8 cellular contexts compared by ENCODE assay signal in the genomic region with DNA sequence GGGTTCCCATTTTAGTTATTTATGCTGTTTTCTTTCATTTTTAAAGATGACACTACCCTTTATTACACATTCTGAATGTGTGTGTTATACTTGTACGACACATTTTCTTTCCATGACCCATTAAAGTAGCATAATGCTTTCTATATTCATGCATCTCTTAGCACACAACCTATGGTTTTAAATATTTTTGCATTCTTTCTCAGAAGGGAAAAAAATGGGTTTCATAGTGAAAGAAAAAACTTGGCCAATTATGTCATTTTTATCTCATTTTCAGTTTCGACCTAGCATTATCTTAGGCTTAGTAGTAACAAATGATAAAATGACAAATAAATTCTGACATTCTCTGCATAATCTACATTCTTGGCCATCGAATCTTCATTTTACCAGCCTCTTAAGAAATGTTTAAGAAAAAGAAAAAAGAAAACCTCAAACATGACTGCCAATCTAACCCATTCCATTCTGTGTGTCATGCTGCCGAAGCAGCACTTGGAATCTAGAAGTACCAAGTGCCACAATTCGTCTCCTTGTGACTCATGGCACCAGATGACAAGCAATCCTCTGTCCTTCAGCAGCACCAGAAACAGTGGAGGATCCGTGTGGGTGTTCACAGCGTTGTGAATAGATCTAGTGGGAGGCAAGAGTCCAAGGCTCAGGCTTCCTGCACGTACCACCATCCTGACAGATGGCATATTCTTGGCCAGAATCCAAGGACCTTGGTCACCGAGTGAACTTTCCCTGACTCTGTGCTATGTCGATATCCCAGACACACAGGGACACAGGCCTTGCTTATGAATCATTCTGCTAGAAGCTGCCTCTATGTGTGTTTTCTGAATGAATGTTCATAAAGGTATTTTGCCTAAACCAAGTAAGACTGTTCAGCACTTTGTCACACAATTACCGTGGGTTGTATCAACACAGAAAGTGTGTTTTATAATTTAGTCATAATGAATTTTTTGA.
DNase-seq lines count a peak whose midpoint lies in the region; ATAC-seq and TF ChIP-seq lines count a peak whose summit lies in the region.

No MANE protein-coding gene starts in this region.

- no peak for TF ChIP-seq POLR2A in esophagus muscularis mucosa (IDR thresholded peaks at IDR 0.05; ENCODE audit: low read depth)

- H3K4me1 ChIP-seq in A673 (ENCODE audit: insufficient read depth, low read length, poor library complexity, severe bottlenecking), result no peaks in the 10 kb centered on the region
- peaks cover 6 to 16% (median 10%) of the 10 kb centered on the region in 4 donors for H3K4me1 ChIP-seq in esophagus muscularis mucosa

- TF ChIP-seq CTCF in A673 (conservative IDR thresholded peaks at IDR 0.05; ENCODE audit: low read depth, low read length), result no peak
- TF ChIP-seq CTCF in fibroblast of villous mesenchyme (IDR thresholded peaks at IDR 0.05; ENCODE audit: insufficient read depth, low read depth, low read length), result no peak
- TF ChIP-seq CTCF in esophagus muscularis mucosa (IDR thresholded peaks at IDR 0.05), result no peak

- H3K27me3 ChIP-seq in A673 (replicated peaks; ENCODE audit: insufficient read depth, low read depth, low read length, poor library complexity) (no peaks in the 10 kb centered on the region), esophagus muscularis mucosa (no peaks in the 10 kb centered on the region)

- H3K36me3 ChIP-seq in A673 (ENCODE audit: insufficient read depth, low read length, poor library complexity, severe bottlenecking) (no peaks in the 10 kb centered on the region), esophagus muscularis mucosa (no peaks in the 10 kb centered on the region)

- ATAC-seq in GM18909 (IDR thresholded peaks at IDR 0.05; ENCODE audit: poor library complexity, unreplicated experiment) (peak; percentile 75), HG03097 (IDR thresholded peaks at IDR 0.05; ENCODE audit: low FRiP score, unreplicated experiment) (peak; percentile 55)

- H3K9me3 ChIP-seq in A673 (ENCODE audit: low read depth, low read length, poor library complexity, severe bottlenecking) (no peaks in the 10 kb centered on the region), esophagus muscularis mucosa (no peaks in the 10 kb centered on the region)

- intact Hi-C loops in A673 (cut with micrococcal nuclease; ENCODE audit: unreplicated experiment), result no loop called here
- intact Hi-C loops in posterior cingulate gyrus (cut with DNase I), result no loop called here
- intact Hi-C loops in esophagus muscularis mucosa (cut with DNase I), result no loop called here

- DNase-seq in A673 (ENCODE audit: low spot score) (peak; percentile 25), SHP77 (lab: John Stamatoyannopoulos, UW) (peak; percentile 89 to 92), fibroblast of villous mesenchyme (ENCODE audit: low read depth) (peak; percentile 66), posterior cingulate gyrus (peak; percentile 28 to 91 (median 51)), esophagus muscularis mucosa (ENCODE audit: extremely low spot score) (no peak)
- no peak for DNase-seq in activated CD8-positive, alpha-beta memory T cell treated with anti-CD3 and anti-CD28 coated beads for 24 hours

- POLR2A ChIA-PET in A673 (lab: Charles Lee; ENCODE audit: low non-redundant PET), result no interaction called here

- 28% methylated on average over 10 of the region's 11 CpGs for WGBS in esophagus muscularis mucosa

- H3K27ac ChIP-seq in A673 (ENCODE audit: low read depth, low read length, poor library complexity, severe bottlenecking) (no peak overlapping the region), esophagus muscularis mucosa (replicated peaks in 1 of 4) (peak overlapping the region in 1 of 4 donors; percentile 16)

- CTCF ChIA-PET in A673 (lab: Charles Lee), result no interaction called here

- TF ChIP-seq EP300 in esophagus muscularis mucosa (IDR thresholded peaks at IDR 0.05), result no peak

- no TSS peak for BruUV-seq in A673 (replicated peaks; lab: Mats Ljungman, UMichigan)

- H3K4me3 ChIP-seq in A673 (ENCODE audit: low read depth, low read length, poor library complexity, severe bottlenecking) (no peak overlapping the region), fibroblast of villous mesenchyme (ENCODE audit: low read depth, low read length) (peak overlapping the region; percentile 7), esophagus muscularis mucosa (no peak overlapping the region)

Comparison
In these comparisons a context has a peak if more than half of its experiments do, and no peak if none do; other contexts are left out.
1. DNase-seq: peak in A673 (single experiment), SHP77 (2 of 2), fibroblast of villous mesenchyme (single experiment) and posterior cingulate gyrus (10 of 10); none in esophagus muscularis mucosa (single experiment) and activated CD8-positive, alpha-beta memory T cell treated with anti-CD3 and anti-CD28 coated beads for 24 hours (single experiment).